37 cellular contexts compared by ENCODE assay signal in genomic region chr5:132052520-132052919, GRCh38. TPM values are rescaled to one million over a fixed set of nuclear protein-coding genes. Genes with fewer than 3 reads are reported as not detected.
DNase-seq lines count a peak whose midpoint lies in the region; ATAC-seq and TF ChIP-seq lines count a peak whose summit lies in the region.
"Had no signal": no experiment of that assay in that cellular context is flagged by ENCODE, and none has a peak within 500 bp of the region (broad histone marks: within the 10 kb centered on the region; RNA-seq: fewer than 3 reads in every experiment).

No MANE protein-coding gene starts in this region.

- peak overlapping the region; percentile 29 for H3K27ac Mint-ChIP-seq in activated CD4-positive, alpha-beta T cell treated with anti-CD3 and anti-CD28 coated beads, Interleukin-2, amount 10 ng/mL, durations not matched to agents 24 days and 14 days
- peak overlapping the region; percentile 64 for H3K27ac Mint-ChIP-seq in stimulated activated effector memory CD8-positive, alpha-beta T cell treated with anti-CD3 and anti-CD28 coated beads, Interleukin-12 subunit alpha, Interleukin-12 subunit beta, amount 100 ng/mL, for 72 hours
- H3K27ac Mint-ChIP-seq: activated CD8-positive, alpha-beta memory T cell treated with anti-CD3 and anti-CD28 coated beads, Interleukin-2, amount 10 ng/mL, durations not matched to agents 7 days and 5 days; activated T-cell treated with anti-CD3 and anti-CD28 coated beads, Interleukin-2, amount 50 U/mL, for 72 hours; CD4-positive, alpha-beta T cell; effector memory CD8-positive, alpha-beta T cell; memory B cell had no signal

- H3K4me1 Mint-ChIP-seq in activated CD4-positive, alpha-beta T cell treated with anti-CD3 and anti-CD28 coated beads, Interleukin-2, amount 10 ng/mL, durations not matched to agents 24 days and 14 days = peaks cover 30% of the 10 kb centered on the region
- peaks cover 43% of the 10 kb centered on the region for H3K4me1 Mint-ChIP-seq in stimulated activated effector memory CD8-positive, alpha-beta T cell treated with anti-CD3 and anti-CD28 coated beads, Interleukin-12 subunit alpha, Interleukin-12 subunit beta, amount 100 ng/mL, for 72 hours
- H3K4me1 Mint-ChIP-seq: memory B cell had no signal

- intact Hi-C loops in activated CD4-positive, alpha-beta T cell treated with anti-CD3 and anti-CD28 coated beads, Interleukin-2, amount 10 ng/mL, durations not matched to agents 24 days and 14 days (cut with micrococcal nuclease) = no loop called here

- H3K9me3 ChIP-seq in HEK293 (ENCODE audit: control insufficient read depth, insufficient read depth, low read depth, low read length) = no peaks in the 10 kb centered on the region
- H3K9me3 ChIP-seq: colonic mucosa, upper lobe of left lung had no signal

- TF ChIP-seq CTCF in HEK293 (tag by site-specific recombination; IDR thresholded peaks at IDR 0.05) = no peak

- no peaks in the 10 kb centered on the region for H3K9me3 Mint-ChIP-seq in activated CD4-positive, alpha-beta T cell treated with anti-CD3 and anti-CD28 coated beads, Interleukin-2, amount 10 ng/mL, durations not matched to agents 24 days and 14 days
- no peaks in the 10 kb centered on the region for H3K9me3 Mint-ChIP-seq in stimulated activated effector memory CD8-positive, alpha-beta T cell treated with anti-CD3 and anti-CD28 coated beads, Interleukin-12 subunit alpha, Interleukin-12 subunit beta, amount 100 ng/mL, for 72 hours
- H3K9me3 Mint-ChIP-seq: activated T-cell treated with anti-CD3 and anti-CD28 coated beads, Interleukin-2, amount 50 U/mL, for 72 hours; CD4-positive, alpha-beta T cell; effector memory CD8-positive, alpha-beta T cell; memory B cell had no signal

- H3K27me3 Mint-ChIP-seq in activated CD4-positive, alpha-beta T cell treated with anti-CD3 and anti-CD28 coated beads, Interleukin-2, amount 10 ng/mL, durations not matched to agents 24 days and 14 days = peaks cover 29% of the 10 kb centered on the region
- H3K27me3 Mint-ChIP-seq: CD4-positive, alpha-beta T cell; effector memory CD8-positive, alpha-beta T cell had no signal

- POLR2A ChIA-PET in HEK293 (lab: Yijun Ruan, JAX) = no interaction called here

- CTCF ChIA-PET in HEK293 (lab: Yijun Ruan, JAX) = no interaction called here

- H3K36me3 Mint-ChIP-seq in activated CD4-positive, alpha-beta T cell treated with anti-CD3 and anti-CD28 coated beads, Interleukin-2, amount 10 ng/mL, durations not matched to agents 24 days and 14 days (ENCODE audit: low read depth) = no peaks in the 10 kb centered on the region
- peaks cover 11% of the 10 kb centered on the region for H3K36me3 Mint-ChIP-seq in stimulated activated effector memory CD8-positive, alpha-beta T cell treated with anti-CD3 and anti-CD28 coated beads, Interleukin-12 subunit alpha, Interleukin-12 subunit beta, amount 100 ng/mL, for 72 hours
- H3K36me3 Mint-ChIP-seq: activated CD8-positive, alpha-beta memory T cell treated with anti-CD3 and anti-CD28 coated beads, Interleukin-2, amount 10 ng/mL, durations not matched to agents 7 days and 5 days; memory B cell had no signal

- DNase-seq in activated CD4-positive, alpha-beta T cell treated with anti-CD3 and anti-CD28 coated beads, Interleukin-2, amount 10 ng/mL, durations not matched to agents 24 days and 14 days = no peak
- no peak for DNase-seq in activated CD4-positive, alpha-beta T cell treated with anti-CD3 and anti-CD28 coated beads, Interleukin-2, amount 50 U/mL, for 1 hour
- DNase-seq in left lobe of liver (ENCODE audit: low spot score) (peak; percentile 33), GM03348 (ENCODE audit: low spot score) (no peak), NCI-H1436 (lab: John Stamatoyannopoulos, UW) (no peak), NCI-H345 treated with DMSO at 0.1 percent for 48 hours (lab: John Stamatoyannopoulos, UW; ENCODE audit: unreplicated experiment) (no peak)
- no peak for DNase-seq in stimulated activated effector memory CD8-positive, alpha-beta T cell treated with anti-CD3 and anti-CD28 coated beads, Interleukin-12 subunit alpha, Interleukin-12 subunit beta, amount 100 ng/mL, for 72 hours (ENCODE audit: low spot score in 2 of 2)
- DNase-seq: activated CD4-positive, alpha-beta T cell treated with anti-CD3 and anti-CD28 coated beads for 4 hours; activated CD8-positive, alpha-beta memory T cell treated with anti-CD3 and anti-CD28 coated beads, Interleukin-2, amount 10 ng/mL, durations not matched to agents 7 days and 5 days; activated naive CD4-positive, alpha-beta T cell treated with Interleukin-2 at 50 U/mL for 16 hours; activated T-cell treated with anti-CD3 and anti-CD28 coated beads, Interleukin-2, amount 50 U/mL, for 72 hours; amniotic stem cell; colonic mucosa; effector memory CD8-positive, alpha-beta T cell; erythroblast; GM23248; NCI-H1694; NCI-H524; NK-92 treated with Interleukin-12 subunit alpha and Interleukin-12 subunit beta, amount 100 ng/mL, for 24 hours; occipital lobe; PC-3; SHP77 treated with DMSO at 0.1 percent for 48 hours; stimulated activated CD4-positive, alpha-beta T cell treated with anti-CD3 and anti-CD28 coated beads, Interleukin-2, amount 100 ng/mL, for 24 hours; T-helper 9 cell; upper lobe of left lung had no signal

- H3K36me3 ChIP-seq in HEK293 (ENCODE audit: control insufficient read depth in 2 of 2, insufficient read depth in 1 of 2, low read length in 2 of 2) = no peaks in the 10 kb centered on the region
- H3K36me3 ChIP-seq: colonic mucosa, upper lobe of left lung had no signal

- no peak overlapping the region for H3K4me3 ChIP-seq in HEK293 (ENCODE audit: low read depth, low read length)
- H3K4me3 ChIP-seq: colonic mucosa, GM23248, smooth muscle cell, upper lobe of left lung had no signal

- H3K4me1 ChIP-seq in HEK293 (ENCODE audit: control insufficient read depth, insufficient read depth, low read length) = no peaks in the 10 kb centered on the region
- H3K4me1 ChIP-seq: colonic mucosa, upper lobe of left lung had no signal

- H3K27ac ChIP-seq in HEK293 (ENCODE audit: extremely low read depth, low read depth, low read length) = no peak overlapping the region
- H3K27ac ChIP-seq: 22Rv1, colonic mucosa, GM23248, upper lobe of left lung, VCaP had no signal

- H3K4me3 Mint-ChIP-seq in activated CD4-positive, alpha-beta T cell treated with anti-CD3 and anti-CD28 coated beads, Interleukin-2, amount 10 ng/mL, durations not matched to agents 24 days and 14 days = no peak overlapping the region
- H3K4me3 Mint-ChIP-seq in stimulated activated effector memory CD8-positive, alpha-beta T cell treated with anti-CD3 and anti-CD28 coated beads, Interleukin-12 subunit alpha, Interleukin-12 subunit beta, amount 100 ng/mL, for 72 hours = no peak overlapping the region
- H3K4me3 Mint-ChIP-seq: activated CD8-positive, alpha-beta memory T cell treated with anti-CD3 and anti-CD28 coated beads, Interleukin-2, amount 10 ng/mL, durations not matched to agents 7 days and 5 days; activated T-cell treated with anti-CD3 and anti-CD28 coated beads, Interleukin-2, amount 50 U/mL, for 72 hours; CD4-positive, alpha-beta T cell; effector memory CD8-positive, alpha-beta T cell; memory B cell had no signal

- ATAC-seq in left lobe of liver = no peak
- no peak for ATAC-seq in stimulated activated effector memory CD8-positive, alpha-beta T cell treated with anti-CD3 and anti-CD28 coated beads, Interleukin-12 subunit alpha, Interleukin-12 subunit beta, amount 100 ng/mL, for 72 hours
- ATAC-seq: activated CD8-positive, alpha-beta memory T cell treated with anti-CD3 and anti-CD28 coated beads, Interleukin-2, amount 10 ng/mL, durations not matched to agents 7 days and 5 days; activated T-cell treated with anti-CD3 and anti-CD28 coated beads, Interleukin-2, amount 50 U/mL, for 72 hours; effector memory CD8-positive, alpha-beta T cell; PC-3 had no signal

TF ChIP-seq in HEK293, 187 proteins besides CTCF, POLR2A, EP300 and RAD21 (continues in another document):
- TF ChIP-seq ZNF621 (tag by site-specific recombination; IDR thresholded peaks at IDR 0.05) (no peak), ZFHX2 (tag by site-specific recombination; conservative IDR thresholded peaks at IDR 0.05) (0 out of 2 replicates have a peak, but pooled peaks have one; percentile 13), KLF17 (tag by site-specific recombination; IDR thresholded peaks at IDR 0.05) (no peak), ZNF473 (tag by site-specific recombination; IDR thresholded peaks at IDR 0.05) (no peak), HOXC10 (CRISPR knock-in tag; IDR thresholded peaks at IDR 0.05) (no peak), ZBTB48 (tag by site-specific recombination; IDR thresholded peaks at IDR 0.05) (no peak), EGR2 (tag by site-specific recombination; IDR thresholded peaks at IDR 0.05; ENCODE audit: low read depth) (peak; percentile 19; the same call in 1 of the 2 replicates)

RNA-seq across cellular contexts. Expression of gene IL3, which starts 7.9 kb away (rescaled TPM):
- total RNA-seq in activated CD4-positive, alpha-beta T cell treated with anti-CD3 and anti-CD28 coated beads, Interleukin-2, amount 10 ng/mL, durations not matched to agents 24 days and 14 days = 67.7 and 71.3 TPM in 2 replicates
- not detected for total RNA-seq in left lobe of liver
- total RNA-seq: bronchial epithelial cell; CD4-positive, alpha-beta T cell; fibroblast of villous mesenchyme; GM23248; LHCN-M2; myocyte; occipital lobe; PC-3; renal cortical epithelial cell; smooth muscle cell; subcutaneous adipose tissue; upper lobe of left lung had no signal

RNA-seq across cellular contexts. Expression of gene CSF2, which starts 21.1 kb away (rescaled TPM):
- total RNA-seq in activated CD4-positive, alpha-beta T cell treated with anti-CD3 and anti-CD28 coated beads, Interleukin-2, amount 10 ng/mL, durations not matched to agents 24 days and 14 days = 1,084 and 1,122 TPM in 2 replicates
- not detected for total RNA-seq in left lobe of liver
- total RNA-seq: bronchial epithelial cell; CD4-positive, alpha-beta T cell; GM23248; LHCN-M2; myocyte; occipital lobe; smooth muscle cell; subcutaneous adipose tissue had no signal

RNA-seq across cellular contexts. Expression of gene ACSL6, which starts 41.1 kb away (rescaled TPM):
- total RNA-seq in activated CD4-positive, alpha-beta T cell treated with anti-CD3 and anti-CD28 coated beads, Interleukin-2, amount 10 ng/mL, durations not matched to agents 24 days and 14 days = 36.9 and 39.6 TPM in 2 replicates
- total RNA-seq in left lobe of liver = 3.7 TPM
- total RNA-seq: LHCN-M2, smooth muscle cell had no signal

Comparison
In these comparisons a context has a peak if more than half of its experiments do, and no peak if none do; other contexts are left out.
1. RNA of gene IL3, which starts 7.9 kb away (total RNA-seq): 67.7 to 71.3 TPM in activated CD4-positive, alpha-beta T cell treated with anti-CD3 and anti-CD28 coated beads, Interleukin-2, amount 10 ng/mL, durations not matched to agents 24 days and 14 days; not detected in left lobe of liver (single experiment); every median in the first group is over 10 times any median in the second.
2. RNA of gene CSF2, which starts 21.1 kb away (total RNA-seq): 1,084 to 1,122 TPM in activated CD4-positive, alpha-beta T cell treated with anti-CD3 and anti-CD28 coated beads, Interleukin-2, amount 10 ng/mL, durations not matched to agents 24 days and 14 days; not detected in left lobe of liver (single experiment); every median in the first group is over 1,000 times any median in the second.